Comparison of ENCODE assay signal across 19 cellular contexts in the genomic region with DNA sequence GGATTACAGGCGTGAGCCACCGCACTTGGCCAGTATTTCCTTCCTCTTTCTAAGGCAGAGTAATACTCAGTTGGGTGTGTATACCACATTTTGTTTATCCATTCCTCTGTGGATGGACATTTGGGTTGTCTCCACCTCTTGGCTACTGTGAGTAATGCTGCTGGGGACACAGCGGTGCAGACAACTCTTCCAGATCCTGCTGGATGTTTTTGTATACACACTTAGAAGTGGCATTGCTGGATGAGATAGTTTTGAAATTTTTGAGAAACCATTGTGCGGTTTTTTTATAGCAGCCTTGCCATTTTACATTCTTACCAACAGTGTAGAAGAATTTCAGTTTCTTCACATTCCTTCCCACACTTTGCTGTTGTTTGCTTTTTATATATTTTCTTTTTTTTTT. TPM values are rescaled to one million over a fixed set of nuclear protein-coding genes. Genes with fewer than 3 reads are reported as not detected.
DNase-seq lines count a peak whose midpoint lies in the region; ATAC-seq, FAIRE-seq and TF ChIP-seq lines count a peak whose summit lies in the region.
"Had no signal": no experiment of that assay in that cellular context is flagged by ENCODE, and none has a peak within 500 bp of the region (broad histone marks: within the 10 kb centered on the region; RNA-seq: fewer than 3 reads in every experiment).

No MANE protein-coding gene starts in this region.

- peaks cover 49% of the 10 kb centered on the region for H4K20me1 ChIP-seq in HepG2 (ENCODE audit: insufficient read depth, low read length)

- peaks cover 95% of the 10 kb centered on the region for H3K36me3 Mint-ChIP-seq in central memory CD8-positive, alpha-beta T cell (ENCODE audit: insufficient read depth)
- peaks cover 0 to 65% (median 11%) of the 10 kb centered on the region in 5 donors for H3K36me3 Mint-ChIP-seq in naive thymus-derived CD4-positive, alpha-beta T cell

- DNase-seq in HepG2 (ENCODE audit: low spot score): peak; percentile 22
- no peak for DNase-seq in right lobe of liver
- peak; percentile 4 for DNase-seq in RPMI8226
- no peak for DNase-seq in central memory CD8-positive, alpha-beta T cell (ENCODE audit: low spot score in 2 of 2)
- DNase-seq in omental fat pad (ENCODE audit: low spot score): no peak
- no peak for DNase-seq in naive thymus-derived CD4-positive, alpha-beta T cell
- no peak for DNase-seq in NCI-H82 treated with DMSO at 0.1 percent for 48 hours (lab: John Stamatoyannopoulos, UW; ENCODE audit: unreplicated experiment)
- DNase-seq: activated CD4-positive, CD25-positive, alpha-beta regulatory T cell treated with anti-CD3 and anti-CD28 coated beads, Interleukin-2, amount 50 U/mL, for 72 hours; C1 segment of cervical spinal cord; gastrocnemius medialis; NCI-H1694 treated with DMSO at 0.1 percent for 48 hours; NCI-H82; SIG-M5; stimulated activated CD4-positive, alpha-beta T cell treated with anti-CD3 and anti-CD28 coated beads, Interleukin-2, amount 100 ng/mL, for 48 hours had no signal

- H3K79me2 ChIP-seq in HepG2 (ENCODE audit: insufficient read depth, low read length): peaks cover 60% of the 10 kb centered on the region

- H3K4me3 Mint-ChIP-seq in central memory CD8-positive, alpha-beta T cell: peak overlapping the region; percentile 23
- peak overlapping the region in 2 of 10 donors; percentile 16 to 53 for H3K4me3 Mint-ChIP-seq in naive thymus-derived CD4-positive, alpha-beta T cell

- H3K27me3 ChIP-seq in HepG2 (ENCODE audit: control insufficient read depth in 1 of 2, insufficient read depth in 2 of 2, low read length in 2 of 2): no peaks in the 10 kb centered on the region
- no peaks in the 10 kb centered on the region for H3K27me3 ChIP-seq in right lobe of liver
- no peaks in the 10 kb centered on the region for H3K27me3 ChIP-seq in naive thymus-derived CD4-positive, alpha-beta T cell (ENCODE audit: control insufficient read depth in 2 of 2, insufficient read depth in 2 of 2, low read length in 2 of 2)
- H3K27me3 ChIP-seq: gastrocnemius medialis had no signal

- H3K27ac Mint-ChIP-seq in central memory CD8-positive, alpha-beta T cell (ENCODE audit: low read depth): peak overlapping the region; percentile 41
- H3K27ac Mint-ChIP-seq in naive thymus-derived CD4-positive, alpha-beta T cell: peak overlapping the region in 4 of 9 donors; percentile 9 to 89 (median 79)
- H3K27ac Mint-ChIP-seq: stimulated activated effector memory CD8-positive, alpha-beta T cell treated with anti-CD3 and anti-CD28 coated beads, Interleukin-12 subunit alpha, Interleukin-12 subunit beta, amount 100 ng/mL, for 72 hours had no signal

- TF ChIP-seq POLR2A in HepG2 (IDR thresholded peaks at IDR 0.05; ENCODE audit: insufficient read depth in 1 of 2, low read depth in 2 of 2, low read length in 2 of 2) (no peak), right lobe of liver (IDR thresholded peaks at IDR 0.05) (no peak)

- no peaks in the 10 kb centered on the region for H3K9me3 Mint-ChIP-seq in central memory CD8-positive, alpha-beta T cell
- no peaks in the 10 kb centered on the region for H3K9me3 Mint-ChIP-seq in naive thymus-derived CD4-positive, alpha-beta T cell
- H3K9me3 Mint-ChIP-seq: activated naive CD4-positive, alpha-beta T cell treated with anti-CD3 and anti-CD28 coated beads, Interleukin-2, amount 50 U/mL, for 72 hours; stimulated activated effector memory CD8-positive, alpha-beta T cell treated with anti-CD3 and anti-CD28 coated beads, Interleukin-12 subunit alpha, Interleukin-12 subunit beta, amount 100 ng/mL, for 72 hours had no signal

- ATAC-seq in HepG2: peak; percentile 81
- no peak for ATAC-seq in right lobe of liver
- no peak for ATAC-seq in central memory CD8-positive, alpha-beta T cell (replicated peaks; ENCODE audit: extremely low read depth, poor library complexity, severe bottlenecking)
- ATAC-seq in omental fat pad (ENCODE audit: low FRiP score): no peak
- ATAC-seq in naive thymus-derived CD4-positive, alpha-beta T cell: no peak
- no peak for ATAC-seq in HG02642 (IDR thresholded peaks at IDR 0.05; ENCODE audit: poor library complexity, unreplicated experiment)
- ATAC-seq: gastrocnemius medialis had no signal

- no peak overlapping the region for H3K4me2 ChIP-seq in HepG2 (ENCODE audit: low read depth, low read length)

- no peak overlapping the region for H2AFZ ChIP-seq in HepG2 (ENCODE audit: low read length)

- no peaks in the 10 kb centered on the region for H3K9me3 ChIP-seq in HepG2 (ENCODE audit: low read length)
- no peaks in the 10 kb centered on the region for H3K9me3 ChIP-seq in right lobe of liver
- H3K9me3 ChIP-seq in naive thymus-derived CD4-positive, alpha-beta T cell (ENCODE audit: control insufficient read depth in 2 of 3, low read length in 3 of 3): no peaks in the 10 kb centered on the region
- H3K9me3 ChIP-seq: gastrocnemius medialis had no signal

- no peaks in the 10 kb centered on the region for H3K27me3 Mint-ChIP-seq in central memory CD8-positive, alpha-beta T cell
- no peaks in the 10 kb centered on the region for H3K27me3 Mint-ChIP-seq in naive thymus-derived CD4-positive, alpha-beta T cell

- no TSS peak for BruUV-seq in HepG2 (replicated peaks; lab: Mats Ljungman, UMichigan)

- no peak overlapping the region for H3K4me3 ChIP-seq in HepG2 (replicated peaks in 1 of 3; ENCODE audit: insufficient read depth in 1 of 3, low read depth in 2 of 3, low read length in 3 of 3)
- H3K4me3 ChIP-seq in right lobe of liver: no peak overlapping the region
- H3K4me3 ChIP-seq in naive thymus-derived CD4-positive, alpha-beta T cell (ENCODE audit: low read length): no peak overlapping the region
- H3K4me3 ChIP-seq: gastrocnemius medialis had no signal

- CTCF ChIA-PET in HepG2 (lab: Yijun Ruan, JAX; ENCODE audit: low intra/inter-chr PET ratio, low total read pairs): interaction anchor here (1.6 kb wide), 1 partner anchor 58 kb away, joined by 7 read pairs; no protein-coding TSS in a partner anchor
- CTCF ChIA-PET in naive thymus-derived CD4-positive, alpha-beta T cell (lab: Charles Lee): no interaction called here

- H3K36me3 ChIP-seq in HepG2 (replicated peaks in 1 of 2; ENCODE audit: control insufficient read depth in 1 of 2, insufficient read depth in 2 of 2, low read length in 2 of 2) (peaks cover 2 to 61% of the 10 kb centered on the region in 2 experiments), right lobe of liver (no peaks in the 10 kb centered on the region)
- peaks cover 0 to 5% (median 3%) of the 10 kb centered on the region in 3 experiments for H3K36me3 ChIP-seq in naive thymus-derived CD4-positive, alpha-beta T cell (ENCODE audit: control insufficient read depth in 2 of 3, insufficient read depth in 3 of 3, low read length in 3 of 3)
- H3K36me3 ChIP-seq: gastrocnemius medialis had no signal

- H3K4me1 ChIP-seq in HepG2 (ENCODE audit: insufficient read depth, low read length) (peaks cover 48% of the 10 kb centered on the region), right lobe of liver (no peaks in the 10 kb centered on the region)
- H3K4me1 ChIP-seq in naive thymus-derived CD4-positive, alpha-beta T cell (ENCODE audit: control insufficient read depth in 2 of 2, insufficient read depth in 2 of 2, low read length in 2 of 2): peaks cover 9 to 14% of the 10 kb centered on the region in 2 donors

- POLR2A ChIA-PET in HepG2 (lab: Yijun Ruan, JAX): no interaction called here
- POLR2A ChIA-PET in naive thymus-derived CD4-positive, alpha-beta T cell (lab: Charles Lee): no interaction called here

- intact Hi-C loops in HepG2 (cut with micrococcal nuclease; ENCODE audit: unreplicated experiment) (no loop called here), right lobe of liver (cut with DNase I) (no loop called here)
- intact Hi-C loops in naive thymus-derived CD4-positive, alpha-beta T cell (cut with micrococcal nuclease): loop anchor here (1.0 to 5.0 kb wide), 3 partner anchors 16 to 80 kb away; a partner anchor contains a TSS

- peak; percentile 37 for FAIRE-seq in HepG2 (lab: Jason Lieb, UNC)
- FAIRE-seq: keratinocyte had no signal

- no peak for TF ChIP-seq CTCF in HepG2 (CRISPR knock-in tag; IDR thresholded peaks at IDR 0.05)
- no peak for TF ChIP-seq CTCF in right lobe of liver (IDR thresholded peaks at IDR 0.05)
- TF ChIP-seq CTCF in omental fat pad (IDR thresholded peaks at IDR 0.05): no peak

- 93% methylated on average over 4 of the region's 4 CpGs for WGBS in HepG2 (ENCODE audit: low lambda C conversion rate)
- WGBS in right lobe of liver (ENCODE audit: insufficient coverage, low coverage, low lambda C conversion rate, missing lambda C conversion rate): no CpG with 5 or more reads among the region's 4 CpGs

- H3K27ac ChIP-seq in HepG2 (ENCODE audit: extremely low read length, insufficient read depth, low read length) (no peak overlapping the region), right lobe of liver (no peak overlapping the region)
- no peak overlapping the region for H3K27ac ChIP-seq in naive thymus-derived CD4-positive, alpha-beta T cell (ENCODE audit: low read depth, low read length)
- H3K27ac ChIP-seq: gastrocnemius medialis had no signal

- in situ Hi-C loops in HepG2 (cut with HindIII; ENCODE audit: extremely low pct_ligation_motif_present, low pct_unique_long_range_greater_than_20kb): no loop called here

- peaks cover 81% of the 10 kb centered on the region for H3K4me1 Mint-ChIP-seq in central memory CD8-positive, alpha-beta T cell
- peaks cover 0 to 75% (median 25%) of the 10 kb centered on the region in 7 donors for H3K4me1 Mint-ChIP-seq in naive thymus-derived CD4-positive, alpha-beta T cell

- H3K9ac ChIP-seq in HepG2 (ENCODE audit: insufficient read depth, low read depth, low read length): no peak overlapping the region

- TF ChIP-seq RAD21 in HepG2 (CRISPR knock-in tag; IDR thresholded peaks at IDR 0.05): no peak

- TF ChIP-seq EP300 in HepG2 (IDR thresholded peaks at IDR 0.05; ENCODE audit: low read depth in 2 of 2, low read length in 2 of 2) (no peak), HepG2 (CRISPR knock-in tag; IDR thresholded peaks at IDR 0.05; ENCODE audit: borderline replicate concordance) (no peak)

RNA-seq across cellular contexts. Expression of a gene that starts 16.3 kb away (rescaled TPM):
- 461 and 631 TPM in 2 replicates for total RNA-seq in HepG2 (2016; rRNA removed; fragmentation: Illumina TruSeq; extraction: Trizol)
- total RNA-seq in HepG2 (2016; cell fraction: cytosol; rRNA removed; fragmentation: Illumina TruSeq; extraction: Trizol; ENCODE audit: low read depth): 266 and 312 TPM in 2 replicates
- total RNA-seq in HepG2 (2016; cell fraction: insoluble cytoplasmic fraction; rRNA removed; fragmentation: Illumina TruSeq; extraction: Trizol): 456 and 631 TPM in 2 replicates
- 565 and 654 TPM in 2 replicates for total RNA-seq in HepG2 (2016; cell fraction: membrane; rRNA removed; fragmentation: Illumina TruSeq; extraction: Trizol)
- total RNA-seq in HepG2 (2016; cell fraction: nucleus; rRNA removed; fragmentation: Illumina TruSeq; extraction: Trizol): 191 and 212 TPM in 2 replicates
- 824 and 1,080 TPM in 2 replicates for polyA plus RNA-seq in HepG2 (2011; rRNA removed)
- polyA plus RNA-seq in HepG2 (2011; cell fraction: cytosol; rRNA removed): 702 and 1,083 TPM in 2 replicates
- polyA plus RNA-seq in HepG2 (2011; cell fraction: nucleus; rRNA removed): 225 and 358 TPM in 2 replicates
- polyA plus RNA-seq in HepG2 (2012): 618 and 716 TPM in 2 replicates
- 383 and 426 TPM in 2 replicates for polyA plus RNA-seq in HepG2 (2016; cell fraction: cytosol; fragmentation: Illumina TruSeq; extraction: Trizol; ENCODE audit: low read depth)
- 657 and 680 TPM in 2 replicates for polyA plus RNA-seq in HepG2 (2016; cell fraction: insoluble cytoplasmic fraction; fragmentation: Illumina TruSeq; extraction: Trizol; ENCODE audit: low read depth)
- 614 and 665 TPM in 2 replicates for polyA plus RNA-seq in HepG2 (2016; cell fraction: membrane; fragmentation: Illumina TruSeq; extraction: Trizol; ENCODE audit: low read depth)
- 379 and 397 TPM in 2 replicates for polyA plus RNA-seq in HepG2 (2016; cell fraction: nucleus; fragmentation: Illumina TruSeq; extraction: Trizol; ENCODE audit: insufficient read depth, low read depth)
- polyA minus RNA-seq in HepG2 (2011; rRNA and poly(A)+ RNA removed; ENCODE audit: low replicate concordance): 222 TPM in 1 of 2 replicates, not detected in the other
- polyA minus RNA-seq in HepG2 (2011; cell fraction: cytosol; rRNA and poly(A)+ RNA removed): 155 and 190 TPM in 2 replicates
- 107 and 181 TPM in 2 replicates for polyA minus RNA-seq in HepG2 (2011; cell fraction: nucleus; rRNA and poly(A)+ RNA removed)
- total RNA-seq in right lobe of liver: 10 to 100 TPM in 1 of 6 experiments, not detected in 5; 88.1 TPM
- 100 to 1,000 TPM in 2 of 4 donors, under 1 TPM in 1, not detected in 1; 0.50 to 295 (median 260) TPM for total RNA-seq in omental fat pad
- total RNA-seq in naive thymus-derived CD4-positive, alpha-beta T cell: 100 to 1,000 TPM; 292 to 467 (median 452) TPM
- not detected for polyA plus RNA-seq in naive thymus-derived CD4-positive, alpha-beta T cell
- total RNA-seq: dermis microvascular lymphatic vessel endothelial cell had no signal
- polyA plus RNA-seq: keratinocyte had no signal

Comparison
In these comparisons a context has a peak if more than half of its experiments do, and no peak if none do; other contexts are left out.
1. DNase-seq: peak in HepG2 (single experiment) and RPMI8226 (single experiment); none in right lobe of liver (0 of 3), central memory CD8-positive, alpha-beta T cell (0 of 2), omental fat pad (single experiment), naive thymus-derived CD4-positive, alpha-beta T cell (0 of 9) and NCI-H82 treated with DMSO at 0.1 percent for 48 hours (single experiment).
2. intact Hi-C loops: an anchor here in naive thymus-derived CD4-positive, alpha-beta T cell (1.0 to 5.0 kb wide); none called in HepG2 and right lobe of liver.